8 cellular contexts compared by ENCODE assay signal in genomic region chr4:94968493-94968892, GRCh38.
"Had no signal": no experiment of that assay in that cellular context is flagged by ENCODE, and none has a peak within 500 bp of the region (broad histone marks: within the 10 kb centered on the region; RNA-seq: fewer than 3 reads in every experiment).

No MANE protein-coding gene starts in this region.

- H3K27ac Mint-ChIP-seq: IgD-negative memory B cell had no signal

- H3K4me3 ChIP-seq: K562 had no signal

- H3K27me3 Mint-ChIP-seq: IgD-negative memory B cell had no signal

- H3K27ac ChIP-seq: HL-60 had no signal

- ATAC-seq: HepG2, K562 had no signal

- H3K36me3 Mint-ChIP-seq: IgD-negative memory B cell had no signal

- H3K4me1 Mint-ChIP-seq: IgD-negative memory B cell had no signal

- H3K9me3 Mint-ChIP-seq: IgD-negative memory B cell had no signal

- FAIRE-seq: HepG2, HTR-8/SVneo, K562 had no signal

- DNase-seq: IMR-90, KBM-7, KG1 had no signal

- H3K4me3 Mint-ChIP-seq: IgD-negative memory B cell had no signal
